8 cellular contexts compared by ENCODE assay signal in the genomic region with DNA sequence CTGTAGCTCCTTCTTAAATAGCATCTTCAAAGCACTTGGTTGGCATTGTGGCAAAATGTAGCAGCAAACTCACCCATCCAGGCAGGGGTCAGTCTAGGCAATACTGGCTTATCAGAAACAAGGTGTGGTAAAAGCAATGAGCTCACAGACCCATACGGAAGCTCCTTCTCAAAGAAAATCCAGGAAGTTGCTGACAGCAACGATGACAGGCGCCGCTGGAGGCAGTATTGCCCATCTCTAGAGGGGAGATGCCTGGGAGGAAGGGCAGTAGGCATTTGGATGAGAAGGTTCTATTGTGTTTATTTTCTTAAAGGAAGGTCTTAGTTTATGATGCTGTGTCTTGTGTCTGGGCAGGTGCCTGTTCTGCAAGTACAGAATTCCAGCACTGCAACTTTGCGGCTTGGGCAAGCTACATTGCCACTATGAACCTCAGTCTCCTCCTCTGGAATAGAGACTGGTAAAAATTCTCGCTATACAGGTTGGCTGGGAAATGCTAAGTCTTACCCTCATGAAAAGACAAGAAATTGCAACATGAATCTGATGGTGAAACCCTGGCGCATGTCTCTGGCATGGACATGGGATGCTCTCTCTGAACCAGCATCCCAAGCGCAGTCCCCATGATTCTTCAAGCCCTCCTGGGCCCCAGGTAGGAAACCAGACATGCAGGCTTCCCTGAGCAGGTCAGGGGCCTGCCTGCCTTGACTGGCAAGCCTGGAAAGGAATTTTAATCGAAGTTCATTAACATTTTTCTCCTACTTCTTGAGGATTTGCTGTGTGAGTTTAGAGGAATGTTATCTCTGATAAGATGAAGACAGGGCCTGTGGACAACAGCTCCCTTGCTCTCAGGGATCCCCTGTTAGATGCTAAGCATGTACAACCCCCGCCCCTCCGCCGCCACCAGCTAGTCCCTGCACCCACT.
DNase-seq lines count a peak whose midpoint lies in the region; ATAC-seq and TF ChIP-seq lines count a peak whose summit lies in the region.

No MANE protein-coding gene starts in this region.

- no peak overlapping the region for H3K4me3 ChIP-seq in BJ (ENCODE audit: low read depth, low read length)
- H3K4me3 ChIP-seq in PC-3 (ENCODE audit: low read length): no peak overlapping the region
- H3K4me3 ChIP-seq in esophagus (ENCODE audit: low read depth in 1 of 2, low read length in 2 of 2): no peak overlapping the region
- no peak overlapping the region for H3K4me3 ChIP-seq in osteoblast (ENCODE audit: insufficient read depth, low read length)

- H3K9me3 ChIP-seq in PC-3 (ENCODE audit: low read length): no peaks in the 10 kb centered on the region
- peaks cover 0 to 1% of the 10 kb centered on the region in 2 donors for H3K9me3 ChIP-seq in esophagus (ENCODE audit: control insufficient read depth in 2 of 2, insufficient read depth in 1 of 2, low read depth in 1 of 2, low read length in 1 of 2)
- H3K9me3 ChIP-seq in osteoblast (ENCODE audit: low read depth, low read length): no peaks in the 10 kb centered on the region

- no peaks in the 10 kb centered on the region for H3F3A ChIP-seq in PC-3 (ENCODE audit: low read length, unreplicated experiment)

- peaks cover 6% of the 10 kb centered on the region for H3K27me3 ChIP-seq in BJ (ENCODE audit: control insufficient read depth, insufficient read depth, low read length)
- 0 out of 2 replicates have a peak, but pooled peaks cover 9% of the 10 kb centered on the region for H3K27me3 ChIP-seq in PC-3 (ENCODE audit: low read length)
- H3K27me3 ChIP-seq in esophagus (ENCODE audit: control insufficient read depth in 1 of 2, insufficient read depth in 2 of 2, low read length in 2 of 2): no peaks in the 10 kb centered on the region
- peaks cover 6% of the 10 kb centered on the region for H3K27me3 ChIP-seq in osteoblast (ENCODE audit: insufficient read depth, low read length)

- CTCF ChIA-PET in BJ (lab: Yijun Ruan, JAX) (interaction anchor here (0.8 to 1.5 kb wide), 7 partner anchors 9 to 226 kb away, joined by 3 to 4 read pairs (median 3); no protein-coding TSS in a partner anchor), PC-3 (lab: Charles Lee) (interaction anchor here (0.5 to 1.0 kb wide), 10 partner anchors 25 to 445 kb away, joined by 3 to 14 read pairs (median 4); no protein-coding TSS in a partner anchor)

- H3K27ac ChIP-seq in PC-3 (ENCODE audit: low read length) (no peak overlapping the region), esophagus (ENCODE audit: low read depth in 2 of 2, low read length in 1 of 2) (peak overlapping the region; percentile 58 to 77), osteoblast (ENCODE audit: low read depth, low read length) (no peak overlapping the region)

- ATAC-seq in PC-3 (peak; percentile 73), HG03439 (IDR thresholded peaks at IDR 0.05; ENCODE audit: unreplicated experiment) (no peak), HG02852 (IDR thresholded peaks at IDR 0.05; ENCODE audit: unreplicated experiment) (no peak)

- H3K9ac ChIP-seq in PC-3 (ENCODE audit: low read length): no peak overlapping the region

- H4K20me1 ChIP-seq in PC-3 (ENCODE audit: low read length) (no peaks in the 10 kb centered on the region), osteoblast (ENCODE audit: insufficient read depth, low read length) (no peaks in the 10 kb centered on the region)

- DNase-seq in BJ (ENCODE audit: low read depth) (no peak), GM19240 (ENCODE audit: insufficient read length, low spot score) (peak; percentile 22), PC-3 (peak; percentile 80), osteoblast (ENCODE audit: insufficient read length, low spot score, missing footprints) (no peak), NCI-H2029 treated with DMSO at 0.1 percent for 48 hours (lab: John Stamatoyannopoulos, UW) (no peak)

- 66 to 69% methylated on average over 12 of the region's 12 CpGs for WGBS in esophagus, 2 donors

- intact Hi-C loops in PC-3 (cut with micrococcal nuclease): loop anchor here (2.0 to 5.0 kb wide), 2 partner anchors 194 to 228 kb away; no protein-coding TSS in a partner anchor

- POLR2A ChIA-PET in BJ (lab: Charles Lee) (no interaction called here), PC-3 (lab: Charles Lee; ENCODE audit: unreplicated experiment) (no interaction called here)

- H3K79me2 ChIP-seq in PC-3 (ENCODE audit: low read length) (no peaks in the 10 kb centered on the region), osteoblast (ENCODE audit: insufficient read depth, low read length) (no peaks in the 10 kb centered on the region)

- no peak overlapping the region for H3K4me2 ChIP-seq in PC-3 (ENCODE audit: low read length)
- no peak overlapping the region for H3K4me2 ChIP-seq in osteoblast (ENCODE audit: insufficient read depth, low read length)

- H3K4me1 ChIP-seq in PC-3 (ENCODE audit: insufficient read depth, low read length) (no peaks in the 10 kb centered on the region), esophagus (ENCODE audit: control insufficient read depth in 2 of 2, insufficient read depth in 2 of 2, low read length in 1 of 2) (peaks cover 5 to 25% of the 10 kb centered on the region in 2 donors), osteoblast (ENCODE audit: insufficient read depth, low read length) (no peaks in the 10 kb centered on the region)

- H3K9me2 ChIP-seq in PC-3 (replicated peaks; ENCODE audit: low read length): no peaks in the 10 kb centered on the region

- H3K36me3 ChIP-seq in BJ (ENCODE audit: control insufficient read depth, insufficient read depth, low read length): no peaks in the 10 kb centered on the region
- H3K36me3 ChIP-seq in PC-3 (ENCODE audit: low read depth, low read length): no peaks in the 10 kb centered on the region
- no peaks in the 10 kb centered on the region for H3K36me3 ChIP-seq in esophagus (ENCODE audit: control insufficient read depth in 2 of 2, insufficient read depth in 2 of 2, low read length in 1 of 2)
- no peaks in the 10 kb centered on the region for H3K36me3 ChIP-seq in osteoblast (ENCODE audit: insufficient read depth, low read length)

- BruUV-seq in PC-3 (replicated peaks; lab: Mats Ljungman, UMichigan): no TSS peak

- TF ChIP-seq CTCF in BJ (IDR thresholded peaks at IDR 0.05; ENCODE audit: insufficient read depth, low read depth, low read length) (peak; percentile 46), PC-3 (conservative IDR thresholded peaks at IDR 0.05; ENCODE audit: low read depth, low read length) (peak; percentile 92), osteoblast (IDR thresholded peaks at IDR 0.05; ENCODE audit: extremely low read depth, low read depth, low read length) (peak; percentile 57)

- no peak overlapping the region for H2AFZ ChIP-seq in PC-3 (ENCODE audit: low read length)
- no peak overlapping the region for H2AFZ ChIP-seq in osteoblast (ENCODE audit: low read length)

Comparison
In these comparisons a context has a peak if more than half of its experiments do, and no peak if none do; other contexts are left out.
1. DNase-seq: peak in GM19240 (single experiment) and PC-3 (single experiment); none in BJ (single experiment), osteoblast (single experiment) and NCI-H2029 treated with DMSO at 0.1 percent for 48 hours (single experiment).
2. H3K27ac ChIP-seq: peak in esophagus (2 of 2); none in PC-3 (single experiment) and osteoblast (single experiment).
3. Peak in every context shown above with its lines, with median percentiles within 50 percentile points of each other: CTCF ChIP-seq.